13 cellular contexts compared by ENCODE assay signal in the genomic region with DNA sequence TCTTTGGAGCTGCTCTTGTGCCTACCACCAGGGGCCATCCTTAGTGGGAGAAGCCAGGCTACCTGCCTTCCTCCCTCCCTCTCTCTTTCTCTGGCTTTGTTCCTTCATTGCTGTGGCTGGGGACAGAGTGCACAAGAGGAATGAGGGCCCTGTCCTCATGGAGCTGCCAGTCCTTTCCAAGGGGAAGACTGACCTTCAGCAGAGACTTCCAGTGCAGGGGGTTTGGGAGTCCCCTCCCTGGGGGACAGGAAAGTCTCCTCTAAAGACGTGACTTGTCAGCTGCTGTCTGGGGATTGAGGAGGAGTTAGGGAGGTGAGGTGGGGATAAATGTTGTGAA.
A peak's percentile ranks its signal among the peaks of the same experiment; 100 is the strongest.
DNase-seq lines count a peak whose midpoint lies in the region; ATAC-seq and TF ChIP-seq lines count a peak whose summit lies in the region.
"Had no signal": no experiment of that assay in that cellular context is flagged by ENCODE, and none has a peak within 500 bp of the region (broad histone marks: within the 10 kb centered on the region; RNA-seq: fewer than 3 reads in every experiment).

No MANE protein-coding gene starts in this region.

- H3K27ac Mint-ChIP-seq in activated naive CD8-positive, alpha-beta T cell treated with anti-CD3 and anti-CD28 coated beads, Interleukin-2, amount 50 U/mL, for 24 hours: peak overlapping the region; percentile 55
- no peak overlapping the region for H3K27ac Mint-ChIP-seq in activated naive CD8-positive, alpha-beta T cell treated with anti-CD3 and anti-CD28 coated beads for 36 hours
- H3K27ac Mint-ChIP-seq in type B pancreatic cell: peak overlapping the region; percentile 60

- H3K27me3 Mint-ChIP-seq in activated naive CD8-positive, alpha-beta T cell treated with anti-CD3 and anti-CD28 coated beads, Interleukin-2, amount 50 U/mL, for 24 hours: no peaks in the 10 kb centered on the region
- no peaks in the 10 kb centered on the region for H3K27me3 Mint-ChIP-seq in activated naive CD8-positive, alpha-beta T cell treated with anti-CD3 and anti-CD28 coated beads for 36 hours
- no peaks in the 10 kb centered on the region for H3K27me3 Mint-ChIP-seq in type B pancreatic cell
- H3K27me3 Mint-ChIP-seq: naive B cell had no signal

- no peak overlapping the region for H3K4me3 Mint-ChIP-seq in activated naive CD8-positive, alpha-beta T cell treated with anti-CD3 and anti-CD28 coated beads, Interleukin-2, amount 50 U/mL, for 24 hours
- H3K4me3 Mint-ChIP-seq in activated naive CD8-positive, alpha-beta T cell treated with anti-CD3 and anti-CD28 coated beads for 36 hours: no peak overlapping the region
- no peak overlapping the region for H3K4me3 Mint-ChIP-seq in type B pancreatic cell

- peaks cover 85 to 89% of the 10 kb centered on the region in 2 donors for H3K4me1 ChIP-seq in duodenal mucosa (ENCODE audit: control insufficient read depth in 1 of 2, insufficient read depth in 2 of 2, low read length in 2 of 2)
- H3K4me1 ChIP-seq in mesodermal cell (ENCODE audit: control insufficient read depth, insufficient read depth, low read length, poor library complexity, severe bottlenecking): peaks cover 24% of the 10 kb centered on the region
- H3K4me1 ChIP-seq: SJCRH30 had no signal

- TF ChIP-seq CTCF in type B pancreatic cell (conservative IDR thresholded peaks at IDR 0.05): no peak

- H3K27ac ChIP-seq in duodenal mucosa (ENCODE audit: low read depth, low read length) (peak overlapping the region; percentile 49), mesodermal cell (ENCODE audit: low read depth, low read length, severe bottlenecking) (peak overlapping the region; percentile 37)
- H3K27ac ChIP-seq: SJCRH30 had no signal

- H3K9ac ChIP-seq in duodenal mucosa (ENCODE audit: low read depth in 1 of 2, low read length in 2 of 2): peak overlapping the region in 1 of 2 donors; percentile 17

- no peaks in the 10 kb centered on the region for H3K27me3 ChIP-seq in duodenal mucosa (ENCODE audit: control insufficient read depth in 1 of 2, insufficient read depth in 2 of 2, low read length in 2 of 2)
- H3K27me3 ChIP-seq: SJCRH30 had no signal

- no peaks in the 10 kb centered on the region for H3K36me3 Mint-ChIP-seq in activated naive CD8-positive, alpha-beta T cell treated with anti-CD3 and anti-CD28 coated beads, Interleukin-2, amount 50 U/mL, for 24 hours (ENCODE audit: low read depth)
- H3K36me3 Mint-ChIP-seq in activated naive CD8-positive, alpha-beta T cell treated with anti-CD3 and anti-CD28 coated beads for 36 hours: peaks cover 2% of the 10 kb centered on the region
- H3K36me3 Mint-ChIP-seq in type B pancreatic cell: no peaks in the 10 kb centered on the region

- no peak for DNase-seq in activated naive CD8-positive, alpha-beta T cell treated with anti-CD3 and anti-CD28 coated beads, Interleukin-2, amount 50 U/mL, for 24 hours
- no peak for DNase-seq in activated naive CD8-positive, alpha-beta T cell treated with anti-CD3 and anti-CD28 coated beads for 36 hours
- DNase-seq in type B pancreatic cell (ENCODE audit: extremely low spot score, unreplicated experiment) (no peak), NOMO-1 treated with dmso at 0.1 percent for 144 hours (lab: John Stamatoyannopoulos, UW; ENCODE audit: unreplicated experiment) (no peak), NCI-H345 (lab: John Stamatoyannopoulos, UW) (no peak)
- DNase-seq: amniotic stem cell, DMS 273 treated with DMSO at 0.1 percent for 48 hours, KG1, naive B cell, SJCRH30 had no signal

- H3K9me3 Mint-ChIP-seq in activated naive CD8-positive, alpha-beta T cell treated with anti-CD3 and anti-CD28 coated beads, Interleukin-2, amount 50 U/mL, for 24 hours: no peaks in the 10 kb centered on the region
- H3K9me3 Mint-ChIP-seq in activated naive CD8-positive, alpha-beta T cell treated with anti-CD3 and anti-CD28 coated beads for 36 hours: no peaks in the 10 kb centered on the region
- H3K9me3 Mint-ChIP-seq in type B pancreatic cell: no peaks in the 10 kb centered on the region

- H3K36me3 ChIP-seq in duodenal mucosa (ENCODE audit: control insufficient read depth in 1 of 2, insufficient read depth in 2 of 2, low read length in 2 of 2) (no peaks in the 10 kb centered on the region), mesodermal cell (ENCODE audit: control insufficient read depth, insufficient read depth, low read length) (peaks cover 7% of the 10 kb centered on the region)
- H3K36me3 ChIP-seq: SJCRH30 had no signal

- 83% methylated on average over 1 of the region's 1 CpG; no CpG with 5 or more reads in 1 of the 2 experiments for WGBS in mesodermal cell (ENCODE audit: insufficient coverage in 2 of 2), 2 experiments

- ATAC-seq in activated naive CD8-positive, alpha-beta T cell treated with anti-CD3 and anti-CD28 coated beads, Interleukin-2, amount 50 U/mL, for 24 hours: no peak
- no peak for ATAC-seq in GM19023 (IDR thresholded peaks at IDR 0.05; ENCODE audit: unreplicated experiment)

- H3K9me3 ChIP-seq in duodenal mucosa (ENCODE audit: control insufficient read depth in 1 of 2, low read length in 2 of 2) (no peaks in the 10 kb centered on the region), mesodermal cell (ENCODE audit: control insufficient read depth, low read length) (no peaks in the 10 kb centered on the region)
- H3K9me3 ChIP-seq: SJCRH30 had no signal

- H3K4me1 Mint-ChIP-seq in activated naive CD8-positive, alpha-beta T cell treated with anti-CD3 and anti-CD28 coated beads, Interleukin-2, amount 50 U/mL, for 24 hours: peaks cover 59% of the 10 kb centered on the region
- peaks cover 23% of the 10 kb centered on the region for H3K4me1 Mint-ChIP-seq in activated naive CD8-positive, alpha-beta T cell treated with anti-CD3 and anti-CD28 coated beads for 36 hours
- peaks cover 32% of the 10 kb centered on the region for H3K4me1 Mint-ChIP-seq in type B pancreatic cell (ENCODE audit: unreplicated experiment)

- H3K4me3 ChIP-seq in duodenal mucosa (ENCODE audit: low read depth in 1 of 2, low read length in 2 of 2) (no peak overlapping the region), mesodermal cell (ENCODE audit: extremely low read depth, insufficient read depth, low read length, poor library complexity, severe bottlenecking) (no peak overlapping the region)
- H3K4me3 ChIP-seq: SJCRH30 had no signal
